18 cellular contexts compared by ENCODE assay signal in genomic region chr9:105241356-105242043, GRCh38. TPM values are rescaled to one million over a fixed set of nuclear protein-coding genes. Genes with fewer than 3 reads are reported as not detected.
A peak's percentile ranks its signal among the peaks of the same experiment; 100 is the strongest.
DNase-seq lines count a peak whose midpoint lies in the region; ATAC-seq and TF ChIP-seq lines count a peak whose summit lies in the region.
"Had no signal": no experiment of that assay in that cellular context is flagged by ENCODE, and none has a peak within 500 bp of the region (broad histone marks: within the 10 kb centered on the region; RNA-seq: fewer than 3 reads in every experiment).

No MANE protein-coding gene starts in this region.

- ATAC-seq in body of pancreas (no peak), GM21717 (IDR thresholded peaks at IDR 0.05; ENCODE audit: unreplicated experiment) (no peak)
- ATAC-seq: pancreas had no signal

- WGBS in body of pancreas, 2 donors = 53% methylated on average over 4 of the region's 4 CpGs

- no peak for TF ChIP-seq CTCF in body of pancreas (IDR thresholded peaks at IDR 0.05)

- no peak for TF ChIP-seq POLR2A in body of pancreas (IDR thresholded peaks at IDR 0.05)

- H3K4me1 ChIP-seq in adipocyte (ENCODE audit: control insufficient read depth, insufficient read depth, low read length) (peaks cover 37% of the 10 kb centered on the region), body of pancreas (peaks cover 13% of the 10 kb centered on the region)

- H3K4me3 ChIP-seq in H7 (ENCODE audit: insufficient read depth, low read depth, low read length) = no peak overlapping the region
- H3K4me3 ChIP-seq in adipocyte (ENCODE audit: low read length) = peak overlapping the region; percentile 81
- no peak overlapping the region for H3K4me3 ChIP-seq in body of pancreas
- H3K4me3 ChIP-seq: pancreas had no signal

- H3K9me3 ChIP-seq in adipocyte (ENCODE audit: control insufficient read depth, low read length) (no peaks in the 10 kb centered on the region), body of pancreas (no peaks in the 10 kb centered on the region)
- H3K9me3 ChIP-seq: pancreas had no signal

- DNase-seq in H7 (peak; percentile 30), adipocyte (ENCODE audit: low read depth) (no peak), inferior parietal cortex (ENCODE audit: extremely low spot score) (peak; percentile 57), superior temporal gyrus (ENCODE audit: extremely low spot score) (peak; percentile 70), NCI-H69 (lab: John Stamatoyannopoulos, UW) (no peak), body of pancreas (no peak)
- DNase-seq: activated CD4-positive, alpha-beta T cell treated with anti-CD3 and anti-CD28 coated beads, Interleukin-2, amount 50 U/mL, for 1 hour; activated CD8-positive, alpha-beta memory T cell treated with anti-CD3 and anti-CD28 coated beads, Interleukin-2, amount 50 U/mL, for 48 hours; aorta; foreskin melanocyte; MV-4-11; NCI-H187 treated with DMSO at 0.1 percent for 48 hours; NCI-H510A; pancreas; Right ventricle myocardium superior; small intestine; stimulated activated CD4-positive, alpha-beta T cell treated with anti-CD3 and anti-CD28 coated beads, Interleukin-4, amount 100 ng/mL, for 24 hours had no signal

- no peak overlapping the region for H3K27ac ChIP-seq in body of pancreas
- H3K27ac ChIP-seq: pancreas had no signal

- H3K27me3 ChIP-seq in H7 (ENCODE audit: control insufficient read depth, insufficient read depth, low read length) = no peaks in the 10 kb centered on the region
- H3K27me3 ChIP-seq in adipocyte (replicated peaks; ENCODE audit: control insufficient read depth, insufficient read depth, low read length) = no peaks in the 10 kb centered on the region
- H3K27me3 ChIP-seq in body of pancreas = no peaks in the 10 kb centered on the region
- H3K27me3 ChIP-seq: pancreas had no signal

- no peaks in the 10 kb centered on the region for H3K36me3 ChIP-seq in H7 (replicated peaks; ENCODE audit: control insufficient read depth, insufficient read depth, low read length)
- no peaks in the 10 kb centered on the region for H3K36me3 ChIP-seq in adipocyte (ENCODE audit: control insufficient read depth, insufficient read depth, low read length, severe bottlenecking)
- H3K36me3 ChIP-seq in body of pancreas (replicated peaks in 1 of 2; ENCODE audit: insufficient read depth in 1 of 2, low read depth in 2 of 2) = no peaks in the 10 kb centered on the region
- H3K36me3 ChIP-seq: pancreas had no signal

- intact Hi-C loops in body of pancreas (cut with DNase I) = loop anchor here (10.0 kb wide), 1 partner anchor 173 kb away; no protein-coding TSS in a partner anchor

- peak overlapping the region; percentile 81 for H3K9ac ChIP-seq in adipocyte (ENCODE audit: low read length)

RNA-seq across cellular contexts. Expression of gene SLC44A1, which starts 3.0 kb away (rescaled TPM):
- total RNA-seq in H7 (2014; rRNA removed; shearing (Covaris generic)) = 30.8 and 35.8 TPM in 2 replicates
- total RNA-seq in body of pancreas = 10 to 100 TPM; 15.5 to 39.4 TPM

Comparison
In these comparisons a context has a peak if more than half of its experiments do, and no peak if none do; other contexts are left out.
1. DNase-seq: peak in H7 (single experiment), inferior parietal cortex (single experiment) and superior temporal gyrus (single experiment); none in adipocyte (single experiment), NCI-H69 (single experiment) and body of pancreas (0 of 4).